9 cellular contexts compared by ENCODE assay signal in the genomic region with DNA sequence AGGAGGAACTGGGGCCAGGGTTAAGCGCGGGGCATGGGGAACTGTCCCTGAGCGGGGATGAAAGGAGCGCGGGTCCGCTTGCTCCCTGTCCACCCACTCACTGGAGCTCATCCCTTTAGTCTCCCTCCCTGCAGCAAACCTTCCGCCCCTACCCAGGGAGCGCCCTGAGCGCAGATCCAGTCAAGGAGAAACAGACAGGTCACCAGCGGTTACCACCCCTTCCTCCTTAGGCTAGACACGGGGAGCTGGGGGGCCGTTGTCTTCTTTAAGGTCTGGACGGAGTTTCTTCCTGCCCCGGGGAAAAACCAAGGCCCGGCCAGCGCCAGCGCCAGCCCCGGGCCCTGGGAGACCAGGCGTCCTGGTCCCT. TPM values are rescaled to one million over a fixed set of nuclear protein-coding genes. Genes with fewer than 3 reads are reported as not detected.
DNase-seq lines count a peak whose midpoint lies in the region; ATAC-seq and TF ChIP-seq lines count a peak whose summit lies in the region.
"Had no signal": no experiment of that assay in that cellular context is flagged by ENCODE, and none has a peak within 500 bp of the region (broad histone marks: within the 10 kb centered on the region; RNA-seq: fewer than 3 reads in every experiment).

No MANE protein-coding gene starts in this region.

- no peak for TF ChIP-seq EP300 in sigmoid colon (IDR thresholded peaks at IDR 0.05)

- no peak for ATAC-seq in activated B cell treated with CpG ODN at 0.5 μM for 24 hours (ENCODE audit: low read depth)
- no peak for ATAC-seq in GM18517 (IDR thresholded peaks at IDR 0.05; ENCODE audit: unreplicated experiment)
- ATAC-seq in HG03175 (IDR thresholded peaks at IDR 0.05; ENCODE audit: unreplicated experiment), result no peak
- ATAC-seq in GM21360 (IDR thresholded peaks at IDR 0.05; ENCODE audit: unreplicated experiment), result no peak

- H3K4me3 ChIP-seq in H7 (ENCODE audit: insufficient read depth, low read depth, low read length), result peak overlapping the region; percentile 49
- peak overlapping the region; percentile 59 for H3K4me3 ChIP-seq in iPS-18a (ENCODE audit: low read length)
- H3K4me3 ChIP-seq in sigmoid colon, result peak overlapping the region; percentile 15 to 58 (median 50)

- 3 to 4% methylated on average over 19 of the region's 19 CpGs for WGBS in sigmoid colon, 2 donors

- H3K36me3 ChIP-seq in H7 (replicated peaks; ENCODE audit: control insufficient read depth, insufficient read depth, low read length) (no peaks in the 10 kb centered on the region), iPS-18a (ENCODE audit: control insufficient read depth, low read depth, low read length) (no peaks in the 10 kb centered on the region), sigmoid colon (no peaks in the 10 kb centered on the region)

- POLR2A ChIA-PET in activated B cell treated with CpG ODN at 0.5 μM for 24 hours (lab: Charles Lee), result interaction anchor here (0.7 to 1.2 kb wide), 2 partner anchors 34 to 118 kb away, joined by 3 to 5 read pairs; no protein-coding TSS in a partner anchor

- peak; percentile 84 for DNase-seq in H7
- DNase-seq in activated B cell treated with CpG ODN at 0.5 μM for 24 hours, result no peak
- no peak for DNase-seq in sigmoid colon
- DNase-seq in mesenteric fat pad (ENCODE audit: low spot score), result no peak

- no peaks in the 10 kb centered on the region for H3K36me3 Mint-ChIP-seq in activated B cell treated with CpG ODN at 0.5 μM for 24 hours (ENCODE audit: low read depth)

- H3K27me3 ChIP-seq in H7 (ENCODE audit: control insufficient read depth, insufficient read depth, low read length) (peaks cover 34% of the 10 kb centered on the region), iPS-18a (ENCODE audit: control insufficient read depth, insufficient read depth, low read length) (peaks cover 39% of the 10 kb centered on the region), sigmoid colon (peaks cover 0 to 37% (median 11%) of the 10 kb centered on the region in 3 donors)

- peaks cover 34% of the 10 kb centered on the region for H3K27me3 Mint-ChIP-seq in activated B cell treated with CpG ODN at 0.5 μM for 24 hours

- H3K4me1 ChIP-seq in iPS-18a (ENCODE audit: control insufficient read depth, low read depth, low read length) (peaks cover 27% of the 10 kb centered on the region), sigmoid colon (peaks cover 0 to 20% (median 17%) of the 10 kb centered on the region in 4 donors)

- CTCF ChIA-PET in activated B cell treated with CpG ODN at 0.5 μM for 24 hours (lab: Charles Lee), result interaction anchor here (0.7 to 1.0 kb wide), 2 partner anchors 11 to 49 kb away, joined by 3 read pairs; no protein-coding TSS in a partner anchor

- TF ChIP-seq CTCF in activated B cell treated with CpG ODN at 0.5 μM for 24 hours (IDR thresholded peaks at IDR 0.05) (no peak), sigmoid colon (IDR thresholded peaks at IDR 0.05) (no peak)

- TF ChIP-seq POLR2A in sigmoid colon (IDR thresholded peaks at IDR 0.05), result no peak

- intact Hi-C loops in activated B cell treated with CpG ODN at 0.5 μM for 24 hours (cut with micrococcal nuclease) (loop anchor here (2.0 kb wide), 1 partner anchor 35 kb away; no protein-coding TSS in a partner anchor), sigmoid colon (cut with DNase I) (no loop called here)

- H3K4me3 Mint-ChIP-seq in activated B cell treated with CpG ODN at 0.5 μM for 24 hours, result peak overlapping the region; percentile 80
- H3K4me3 Mint-ChIP-seq: T-helper 1 cell treated with Interleukin-12 subunit alpha and Interleukin-12 subunit beta and Interleukin-4 antibody, amounts not matched to agents 30 μg/mL and 1 μg/mL, for 36 hours had no signal

- no peak overlapping the region for H3K27ac Mint-ChIP-seq in activated B cell treated with CpG ODN at 0.5 μM for 24 hours
- H3K27ac Mint-ChIP-seq: T-helper 1 cell treated with Interleukin-12 subunit alpha and Interleukin-12 subunit beta and Interleukin-4 antibody, amounts not matched to agents 30 μg/mL and 1 μg/mL, for 36 hours had no signal

- H3K27ac ChIP-seq in iPS-18a (ENCODE audit: low read length) (no peak overlapping the region), sigmoid colon (no peak overlapping the region)

- H3K9me3 ChIP-seq in iPS-18a (ENCODE audit: control insufficient read depth, low read depth, low read length) (no peaks in the 10 kb centered on the region), sigmoid colon (no peaks in the 10 kb centered on the region)

- H3K4me1 Mint-ChIP-seq in activated B cell treated with CpG ODN at 0.5 μM for 24 hours, result peaks cover 22% of the 10 kb centered on the region

- no peak overlapping the region for H3K9ac ChIP-seq in iPS-18a (ENCODE audit: low read length)

- no peaks in the 10 kb centered on the region for H3K9me3 Mint-ChIP-seq in activated B cell treated with CpG ODN at 0.5 μM for 24 hours
- H3K9me3 Mint-ChIP-seq: T-helper 1 cell treated with Interleukin-12 subunit alpha and Interleukin-12 subunit beta and Interleukin-4 antibody, amounts not matched to agents 30 μg/mL and 1 μg/mL, for 36 hours had no signal

RNA-seq across cellular contexts. Expression of a gene that starts 1.0 kb away (rescaled TPM):
- 0.33 and 0.94 TPM in 2 replicates for total RNA-seq in H7 (2014; rRNA removed; shearing (Covaris generic))
- 6.5 and 7.9 TPM in 2 replicates for total RNA-seq in activated B cell treated with CpG ODN at 0.5 μM for 24 hours
- total RNA-seq in sigmoid colon, result under 1 TPM; 0.14 to 0.36 (median 0.22) TPM
- 1 to 10 TPM in 1 of 3 donors, under 1 TPM in 2; 0.60 to 1.2 (median 0.92) TPM for polyA plus RNA-seq in sigmoid colon
- total RNA-seq in mesenteric fat pad, result 0.10 TPM
